In genomic region chr2:242035858-242036652, GRCh38 we compare ENCODE assay signal across 12 cellular contexts.
"Had no signal": no experiment of that assay in that cellular context is flagged by ENCODE, and none has a peak within 500 bp of the region (broad histone marks: within the 10 kb centered on the region; RNA-seq: fewer than 3 reads in every experiment).

No MANE protein-coding gene starts in this region.

- FAIRE-seq: astrocyte had no signal

- H3K4me2 ChIP-seq: smooth muscle cell had no signal

- H3K36me3 ChIP-seq: cardiac muscle cell, left ventricle myocardium inferior, tibial nerve had no signal

- H3K27me3 ChIP-seq: cardiac muscle cell had no signal

- H3K4me3 ChIP-seq: cardiac muscle cell, left ventricle myocardium inferior, smooth muscle cell, tibial nerve had no signal

- H3K4me1 ChIP-seq: foreskin keratinocyte, left ventricle myocardium inferior had no signal

- H3K9me3 ChIP-seq: left ventricle myocardium inferior, tibial nerve had no signal

- H3K27ac ChIP-seq: cardiac muscle cell, foreskin keratinocyte, left ventricle myocardium inferior, tibial nerve had no signal

- ATAC-seq: activated CD4-positive, CD25-positive, alpha-beta regulatory T cell treated with anti-CD3 and anti-CD28 coated beads, Interleukin-2, amount 50 U/mL, for 24 hours; foreskin keratinocyte; stimulated activated memory B cell treated with anti-CD40 and anti-IgM and Interleukin-4, amounts not matched to agents 10 μg/mL and 1 μg/mL and 100 μg/mL, for 72 hours had no signal

- DNase-seq: activated gamma-delta T cell treated with Interleukin-2 at 50 U/mL for 16 hours; activated T-cell treated with anti-CD3 and anti-CD28 coated beads, Interleukin-2, amount 50 U/mL, for 24 hours; foreskin keratinocyte; immature natural killer cell; left ventricle myocardium inferior; SW 1271 had no signal
